8 cellular contexts compared by ENCODE assay signal in the genomic region with DNA sequence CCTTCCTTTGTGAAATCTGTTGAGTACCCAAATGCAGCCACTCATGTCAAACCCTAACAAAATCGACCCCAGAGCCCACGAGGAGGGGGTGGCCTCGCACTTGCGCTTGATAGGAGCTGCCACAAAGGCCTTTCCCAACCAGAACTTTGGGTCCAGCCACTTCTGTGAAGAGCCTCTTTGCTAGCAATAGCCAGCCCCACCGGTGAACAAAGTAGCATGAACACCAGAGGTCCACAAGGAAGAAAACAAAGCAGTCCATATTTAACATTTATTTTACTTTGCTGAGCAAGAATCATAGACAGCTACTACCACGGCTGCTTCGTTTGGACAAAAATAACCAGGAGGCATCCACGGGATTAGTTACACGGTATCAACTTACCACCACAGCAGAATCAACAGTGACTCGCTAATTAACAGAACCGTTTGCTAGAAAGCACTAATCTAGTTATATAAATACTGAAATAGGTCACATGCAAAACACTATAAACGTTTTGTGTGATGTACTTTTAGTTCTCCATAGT. TPM values are rescaled to one million over a fixed set of nuclear protein-coding genes. Genes with fewer than 3 reads are reported as not detected.
A peak's percentile ranks its signal among the peaks of the same experiment; 100 is the strongest.
DNase-seq lines count a peak whose midpoint lies in the region; ATAC-seq and TF ChIP-seq lines count a peak whose summit lies in the region.
"Not testable (repeated sequence)": the region's sequence is repeated elsewhere in the genome, so short reads cannot be mapped to it uniquely, and the experiment has no call there.

No MANE protein-coding gene starts in this region.

- not testable (repeated sequence) for H3K4me3 ChIP-seq in PC-3 (ENCODE audit: low read length); fibroblast of mammary gland (ENCODE audit: control insufficient read depth, low read depth, low read length); skeletal muscle tissue (ENCODE audit: low read length in 3 of 3)

- H2AFZ ChIP-seq in PC-3 (ENCODE audit: low read length), result not testable (repeated sequence)

- not testable (repeated sequence) for TF ChIP-seq CTCF in AG09319 (IDR thresholded peaks at IDR 0.05; ENCODE audit: low read depth, low read length); HFFc6 (IDR thresholded peaks at IDR 0.05); PC-3 (conservative IDR thresholded peaks at IDR 0.05; ENCODE audit: low read depth, low read length); fibroblast of mammary gland (conservative IDR thresholded peaks at IDR 0.05; ENCODE audit: control insufficient read depth, insufficient read depth, low read depth, low read length)

- H3F3A ChIP-seq in PC-3 (ENCODE audit: low read length, unreplicated experiment), result not testable (repeated sequence)

- not testable (repeated sequence) for H3K9me3 Mint-ChIP-seq in HFFc6; activated CD4-positive, alpha-beta memory T cell treated with anti-CD3 and anti-CD28 coated beads for 36 hours; natural killer cell treated with Interleukin-12 subunit alpha and Interleukin-12 subunit beta and Interleukin-15 and Interleukin-18, amount 100 ng/mL, for 72 hours

- H3K4me3 Mint-ChIP-seq in HFFc6, result peak overlapping the region; percentile 46; the same call in 1 of the 2 replicates
- H3K4me3 Mint-ChIP-seq in activated CD4-positive, alpha-beta memory T cell treated with anti-CD3 and anti-CD28 coated beads for 36 hours, result not testable (repeated sequence)
- peak overlapping the region; percentile 88 for H3K4me3 Mint-ChIP-seq in natural killer cell treated with Interleukin-12 subunit alpha and Interleukin-12 subunit beta and Interleukin-15 and Interleukin-18, amount 100 ng/mL, for 72 hours

- H3K4me1 ChIP-seq in PC-3 (ENCODE audit: insufficient read depth, low read length), result not testable (repeated sequence)
- H3K4me1 ChIP-seq in skeletal muscle tissue (ENCODE audit: control insufficient read depth in 3 of 3, insufficient read depth in 3 of 3, low read length in 3 of 3), result peaks cover 0 to 12% (median 11%) of the 10 kb centered on the region in 3 donors

- peak; percentile 30; the same call in 1 of the 2 replicates for ATAC-seq in PC-3
- ATAC-seq in natural killer cell treated with Interleukin-12 subunit alpha and Interleukin-12 subunit beta and Interleukin-15 and Interleukin-18, amount 100 ng/mL, for 72 hours, result not testable (repeated sequence)

- DNase-seq in AG09319 (ENCODE audit: extremely low read depth, low read depth) (peak; percentile 7), HFFc6 (peak; percentile 6), PC-3 (peak; percentile 2), fibroblast of mammary gland (ENCODE audit: low read depth) (peak; percentile 45)
- not testable (repeated sequence) for DNase-seq in activated CD4-positive, alpha-beta memory T cell treated with anti-CD3 and anti-CD28 coated beads for 36 hours; natural killer cell treated with Interleukin-12 subunit alpha and Interleukin-12 subunit beta and Interleukin-15 and Interleukin-18, amount 100 ng/mL, for 72 hours (ENCODE audit: low spot score)
- DNase-seq in activated effector memory CD4-positive, alpha-beta T cell treated with anti-CD3 and anti-CD28 coated beads, Interleukin-2, amount 50 U/mL, for 16 hours, result peak; percentile 31

- H3K79me2 ChIP-seq in PC-3 (ENCODE audit: low read length), result not testable (repeated sequence)

- H3K9me3 ChIP-seq in PC-3 (ENCODE audit: low read length); skeletal muscle tissue (ENCODE audit: control insufficient read depth in 3 of 3, low read length in 3 of 3): not testable (repeated sequence)

- not testable (repeated sequence) for H3K36me3 ChIP-seq in PC-3 (ENCODE audit: low read depth, low read length); skeletal muscle tissue (ENCODE audit: control insufficient read depth in 3 of 3, insufficient read depth in 3 of 3, low read length in 3 of 3)

- H3K4me1 Mint-ChIP-seq in HFFc6 (ENCODE audit: low read depth), result peaks cover 14% of the 10 kb centered on the region
- peaks cover 16% of the 10 kb centered on the region for H3K4me1 Mint-ChIP-seq in activated CD4-positive, alpha-beta memory T cell treated with anti-CD3 and anti-CD28 coated beads for 36 hours (ENCODE audit: low read depth)
- not testable (repeated sequence) for H3K4me1 Mint-ChIP-seq in natural killer cell treated with Interleukin-12 subunit alpha and Interleukin-12 subunit beta and Interleukin-15 and Interleukin-18, amount 100 ng/mL, for 72 hours (ENCODE audit: low read depth in 2 of 2)

- not testable (repeated sequence) for H3K4me2 ChIP-seq in PC-3 (ENCODE audit: low read length)

- H3K27me3 Mint-ChIP-seq in HFFc6 (ENCODE audit: insufficient read depth); activated CD4-positive, alpha-beta memory T cell treated with anti-CD3 and anti-CD28 coated beads for 36 hours; natural killer cell treated with Interleukin-12 subunit alpha and Interleukin-12 subunit beta and Interleukin-15 and Interleukin-18, amount 100 ng/mL, for 72 hours: not testable (repeated sequence)

- peak overlapping the region; percentile 83 for H3K27ac Mint-ChIP-seq in HFFc6
- H3K27ac Mint-ChIP-seq in activated CD4-positive, alpha-beta memory T cell treated with anti-CD3 and anti-CD28 coated beads for 36 hours, result peak overlapping the region; percentile 11
- H3K27ac Mint-ChIP-seq in natural killer cell treated with Interleukin-12 subunit alpha and Interleukin-12 subunit beta and Interleukin-15 and Interleukin-18, amount 100 ng/mL, for 72 hours, result peak overlapping the region in 1 of 2 donors; percentile 91

- H3K27me3 ChIP-seq in PC-3 (ENCODE audit: low read length); skeletal muscle tissue (ENCODE audit: control insufficient read depth in 3 of 3, insufficient read depth in 3 of 3, low read length in 3 of 3): not testable (repeated sequence)

- H3K36me3 Mint-ChIP-seq in HFFc6 (ENCODE audit: low read depth); natural killer cell treated with Interleukin-12 subunit alpha and Interleukin-12 subunit beta and Interleukin-15 and Interleukin-18, amount 100 ng/mL, for 72 hours: not testable (repeated sequence)
- peaks cover 10% of the 10 kb centered on the region for H3K36me3 Mint-ChIP-seq in activated CD4-positive, alpha-beta memory T cell treated with anti-CD3 and anti-CD28 coated beads for 36 hours

- not testable (repeated sequence) for H3K9me2 ChIP-seq in PC-3 (replicated peaks; ENCODE audit: low read length)

- POLR2A ChIA-PET in PC-3 (lab: Charles Lee; ENCODE audit: unreplicated experiment); activated CD4-positive, alpha-beta memory T cell treated with anti-CD3 and anti-CD28 coated beads for 36 hours (lab: Charles Lee): not testable (repeated sequence)

- H4K20me1 ChIP-seq in PC-3 (ENCODE audit: low read length), result not testable (repeated sequence)

- not testable (repeated sequence) for BruUV-seq in PC-3 (replicated peaks; lab: Mats Ljungman, UMichigan)

- H3K9ac ChIP-seq in PC-3 (ENCODE audit: low read length), result not testable (repeated sequence)
- H3K9ac ChIP-seq in skeletal muscle tissue (ENCODE audit: low read depth in 1 of 3, low read length in 3 of 3), result peak overlapping the region in 2 of 3 donors; percentile 45 to 72

- not testable (repeated sequence) for H3K27ac ChIP-seq in PC-3 (ENCODE audit: low read length)
- H3K27ac ChIP-seq in skeletal muscle tissue (ENCODE audit: low read depth, low read length), result peak overlapping the region; percentile 82

- CTCF ChIA-PET in PC-3 (lab: Charles Lee); activated CD4-positive, alpha-beta memory T cell treated with anti-CD3 and anti-CD28 coated beads for 36 hours (lab: Charles Lee): not testable (repeated sequence)

- intact Hi-C loops in PC-3 (cut with micrococcal nuclease); activated CD4-positive, alpha-beta memory T cell treated with anti-CD3 and anti-CD28 coated beads for 36 hours (cut with micrococcal nuclease): not testable (repeated sequence)

RNA-seq across cellular contexts. Expression of a gene that starts 3.0 kb away (rescaled TPM):
- total RNA-seq in HFFc6 (2021; fragmentation: NEBNext Ultra II Directional; extraction: Animal tissue kit (Norgen Biotek cat#: 25700)), result 10 to 100 TPM; 23.1 to 27.2 (median 25.0) TPM
- total RNA-seq in PC-3 (2014; rRNA removed) (11.6 and 18.3 TPM in 2 replicates), skeletal muscle tissue (16.7 TPM)
- total RNA-seq in activated CD4-positive, alpha-beta memory T cell treated with anti-CD3 and anti-CD28 coated beads for 36 hours, result 10 to 100 TPM; 44.5 to 49.1 TPM
- 100 to 1,000 TPM in 1 of 2 donors, 10 to 100 TPM in 1; 75.9 to 129 TPM for total RNA-seq in natural killer cell treated with Interleukin-12 subunit alpha and Interleukin-12 subunit beta and Interleukin-15 and Interleukin-18, amount 100 ng/mL, for 72 hours

RNA-seq across cellular contexts. Expression of a gene that starts 34.6 kb away (rescaled TPM):
- 10 to 100 TPM; 30.1 to 40.9 (median 33.4) TPM for total RNA-seq in HFFc6 (2021; fragmentation: NEBNext Ultra II Directional; extraction: Animal tissue kit (Norgen Biotek cat#: 25700))
- total RNA-seq in PC-3 (2014; rRNA removed) (38.1 and 45.6 TPM in 2 replicates), skeletal muscle tissue (15.7 TPM)
- total RNA-seq in activated CD4-positive, alpha-beta memory T cell treated with anti-CD3 and anti-CD28 coated beads for 36 hours, result 10 to 100 TPM; 29.0 to 30.1 TPM
- total RNA-seq in natural killer cell treated with Interleukin-12 subunit alpha and Interleukin-12 subunit beta and Interleukin-15 and Interleukin-18, amount 100 ng/mL, for 72 hours, result 10 to 100 TPM; 32.8 to 34.6 TPM

RNA-seq across cellular contexts. Expression of a gene that starts 51.1 kb away (rescaled TPM):
- 10 to 100 TPM; 50.3 to 68.8 (median 54.8) TPM for total RNA-seq in HFFc6 (2021; fragmentation: NEBNext Ultra II Directional; extraction: Animal tissue kit (Norgen Biotek cat#: 25700))
- total RNA-seq in PC-3 (2014; rRNA removed) (130 and 165 TPM in 2 replicates), skeletal muscle tissue (11.5 TPM)
- 10 to 100 TPM; 56.2 to 57.4 TPM for total RNA-seq in activated CD4-positive, alpha-beta memory T cell treated with anti-CD3 and anti-CD28 coated beads for 36 hours
- 100 to 1,000 TPM in 1 of 2 donors, 10 to 100 TPM in 1; 89.1 to 145 TPM for total RNA-seq in natural killer cell treated with Interleukin-12 subunit alpha and Interleukin-12 subunit beta and Interleukin-15 and Interleukin-18, amount 100 ng/mL, for 72 hours
